In the genomic region with DNA sequence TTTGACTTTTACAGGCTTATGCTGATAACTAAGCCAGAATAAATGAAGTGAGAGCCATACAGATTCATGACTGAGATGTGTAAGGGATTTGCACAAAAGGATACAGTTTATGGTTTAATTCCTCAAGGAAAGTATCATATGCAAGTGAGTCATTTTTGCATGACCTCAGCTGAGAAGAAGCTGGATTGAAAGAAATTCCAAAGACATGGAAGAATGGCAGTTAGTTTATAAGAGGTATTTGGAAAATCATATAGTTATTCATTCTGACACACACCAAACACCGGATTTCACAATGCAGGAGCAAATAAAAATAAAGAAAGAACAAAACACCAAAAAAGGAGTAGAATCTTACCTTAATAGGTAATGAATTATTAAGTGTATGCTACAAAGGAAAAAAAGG, we compare ENCODE assay signal across 2 cellular contexts.
TF ChIP-seq lines count a peak whose summit lies in the region.

No MANE protein-coding gene starts in this region.

TF ChIP-seq in A549, 52 proteins besides CTCF, POLR2A, EP300 and RAD21 (continued from another document):
- TF ChIP-seq, protein P1, sequence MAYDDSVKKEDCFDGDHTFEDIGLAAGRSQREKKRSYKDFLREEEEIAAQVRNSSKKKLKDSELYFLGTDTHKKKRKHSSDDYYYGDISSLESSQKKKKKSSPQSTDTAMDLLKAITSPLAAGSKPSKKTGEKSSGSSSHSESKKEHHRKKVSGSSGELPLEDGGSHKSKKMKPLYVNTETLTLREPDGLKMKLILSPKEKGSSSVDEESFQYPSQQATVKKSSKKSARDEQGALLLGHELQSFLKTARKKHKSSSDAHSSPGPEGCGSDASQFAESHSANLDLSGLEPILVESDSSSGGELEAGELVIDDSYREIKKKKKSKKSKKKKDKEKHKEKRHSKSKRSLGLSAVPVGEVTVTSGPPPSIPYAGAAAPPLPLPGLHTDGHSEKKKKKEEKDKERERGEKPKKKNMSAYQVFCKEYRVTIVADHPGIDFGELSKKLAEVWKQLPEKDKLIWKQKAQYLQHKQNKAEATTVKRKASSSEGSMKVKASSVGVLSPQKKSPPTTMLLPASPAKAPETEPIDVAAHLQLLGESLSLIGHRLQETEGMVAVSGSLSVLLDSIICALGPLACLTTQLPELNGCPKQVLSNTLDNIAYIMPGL (CRISPR knock-in tag; IDR thresholded peaks at IDR 0.05; ENCODE audit: borderline replicate concordance), result no peak
- TF ChIP-seq, protein P2, sequence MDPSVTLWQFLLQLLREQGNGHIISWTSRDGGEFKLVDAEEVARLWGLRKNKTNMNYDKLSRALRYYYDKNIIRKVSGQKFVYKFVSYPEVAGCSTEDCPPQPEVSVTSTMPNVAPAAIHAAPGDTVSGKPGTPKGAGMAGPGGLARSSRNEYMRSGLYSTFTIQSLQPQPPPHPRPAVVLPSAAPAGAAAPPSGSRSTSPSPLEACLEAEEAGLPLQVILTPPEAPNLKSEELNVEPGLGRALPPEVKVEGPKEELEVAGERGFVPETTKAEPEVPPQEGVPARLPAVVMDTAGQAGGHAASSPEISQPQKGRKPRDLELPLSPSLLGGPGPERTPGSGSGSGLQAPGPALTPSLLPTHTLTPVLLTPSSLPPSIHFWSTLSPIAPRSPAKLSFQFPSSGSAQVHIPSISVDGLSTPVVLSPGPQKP (IDR thresholded peaks at IDR 0.05; ENCODE audit: low read depth, low read length), result no peak
- TF ChIP-seq REST (IDR thresholded peaks at IDR 0.05) (no peak), HOXB5 (CRISPR knock-in tag; IDR thresholded peaks at IDR 0.05) (no peak), ESRRA (IDR thresholded peaks at IDR 0.05; ENCODE audit: borderline replicate concordance, low read length) (no peak), MAZ (IDR thresholded peaks at IDR 0.05; ENCODE audit: borderline replicate concordance, low read depth, low read length) (no peak), BCL3 (IDR thresholded peaks at IDR 0.05) (no peak), CEBPB (IDR thresholded peaks at IDR 0.05) (peak; percentile 62 to 92; a peak in 3 of 4 replicates), RCOR1 (IDR thresholded peaks at IDR 0.05; ENCODE audit: low read depth, low read length) (no peak), JUNB (IDR thresholded peaks at IDR 0.05) (peak; percentile 88), FOSL2 (IDR thresholded peaks at IDR 0.05) (peak; percentile 67; the same call in 1 of the 2 replicates), FOSL2 (CRISPR knock-in tag; IDR thresholded peaks at IDR 0.05) (peak; percentile 88), HDAC2 (IDR thresholded peaks at IDR 0.05) (no peak), NPAS2 (CRISPR knock-in tag; IDR thresholded peaks at IDR 0.05; ENCODE audit: borderline replicate concordance) (no peak), GATA3 (IDR thresholded peaks at IDR 0.05; ENCODE audit: borderline replicate concordance) (peak; percentile 62; the same call in 1 of the 2 replicates), HOXA7 (CRISPR knock-in tag; IDR thresholded peaks at IDR 0.05) (no peak), NFE2L2 (conservative IDR thresholded peaks at IDR 0.05; ENCODE audit: low read length) (no peak)
- TF ChIP-seq, protein P3, sequence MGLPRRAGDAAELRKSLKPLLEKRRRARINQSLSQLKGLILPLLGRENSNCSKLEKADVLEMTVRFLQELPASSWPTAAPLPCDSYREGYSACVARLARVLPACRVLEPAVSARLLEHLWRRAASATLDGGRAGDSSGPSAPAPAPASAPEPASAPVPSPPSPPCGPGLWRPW (IDR thresholded peaks at IDR 0.05), result peak; percentile 49; the same call in 1 of the 2 replicates
- TF ChIP-seq, protein P4, sequence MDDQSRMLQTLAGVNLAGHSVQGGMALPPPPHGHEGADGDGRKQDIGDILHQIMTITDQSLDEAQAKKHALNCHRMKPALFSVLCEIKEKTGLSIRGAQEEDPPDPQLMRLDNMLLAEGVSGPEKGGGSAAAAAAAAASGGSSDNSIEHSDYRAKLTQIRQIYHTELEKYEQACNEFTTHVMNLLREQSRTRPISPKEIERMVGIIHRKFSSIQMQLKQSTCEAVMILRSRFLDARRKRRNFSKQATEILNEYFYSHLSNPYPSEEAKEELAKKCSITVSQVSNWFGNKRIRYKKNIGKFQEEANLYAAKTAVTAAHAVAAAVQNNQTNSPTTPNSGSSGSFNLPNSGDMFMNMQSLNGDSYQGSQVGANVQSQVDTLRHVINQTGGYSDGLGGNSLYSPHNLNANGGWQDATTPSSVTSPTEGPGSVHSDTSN (IDR thresholded peaks at IDR 0.05), result no peak

TF ChIP-seq in HepG2, 621 proteins besides CTCF, POLR2A, EP300 and RAD21 (continued from another document):
- TF ChIP-seq ZNF766 (CRISPR knock-in tag; IDR thresholded peaks at IDR 0.05; ENCODE audit: borderline replicate concordance) (no peak), RARA (CRISPR knock-in tag; IDR thresholded peaks at IDR 0.05) (no peak), ZBTB7A (CRISPR knock-in tag; IDR thresholded peaks at IDR 0.05) (no peak), CHD2 (IDR thresholded peaks at IDR 0.05; ENCODE audit: low read depth, low read length) (no peak), PHF8 (CRISPR knock-in tag; IDR thresholded peaks at IDR 0.05) (no peak)
TF ChIP-seq in HepG2: peak in this region for 0.
